ENCODE assay signal across 8 cellular contexts in the genomic region with DNA sequence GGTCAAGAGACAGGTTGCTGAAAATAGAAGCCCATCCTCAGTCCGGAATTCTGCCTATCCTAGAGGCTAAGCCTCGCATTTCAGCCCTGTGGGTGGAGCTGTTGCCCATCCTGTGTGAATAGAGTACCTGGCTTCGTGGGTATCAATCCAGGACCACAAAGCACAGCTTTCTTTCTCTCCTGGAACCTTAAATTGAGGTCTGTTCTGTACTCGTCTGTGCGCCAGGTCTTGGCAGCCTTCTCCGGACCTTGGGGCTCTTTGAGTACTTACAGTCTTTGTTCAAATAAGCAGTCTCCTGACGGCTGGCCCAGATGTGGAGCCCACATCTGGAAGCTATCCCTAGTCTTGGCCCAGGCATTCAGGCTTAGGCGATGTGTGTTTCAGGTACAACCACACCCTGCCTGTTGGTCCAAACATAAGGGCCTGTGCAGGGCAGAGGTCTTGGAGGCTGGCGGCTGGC.
DNase-seq lines count a peak whose midpoint lies in the region; ATAC-seq and TF ChIP-seq lines count a peak whose summit lies in the region.

No MANE protein-coding gene starts in this region.

- no peak overlapping the region for H3K27ac Mint-ChIP-seq in natural killer cell
- no peak overlapping the region for H3K27ac Mint-ChIP-seq in natural killer cell treated with Interleukin-12 subunit alpha and Interleukin-12 subunit beta and Interleukin-15 and Interleukin-18, amount 100 ng/mL, for 72 hours

- no peaks in the 10 kb centered on the region for H3K9me3 ChIP-seq in lower lobe of right lung

- no peak overlapping the region for H3K4me3 Mint-ChIP-seq in natural killer cell
- H3K4me3 Mint-ChIP-seq in natural killer cell treated with Interleukin-12 subunit alpha and Interleukin-12 subunit beta and Interleukin-15 and Interleukin-18, amount 100 ng/mL, for 72 hours: no peak overlapping the region

- peaks cover 0 to 5% of the 10 kb centered on the region in 2 donors for H3K4me1 Mint-ChIP-seq in natural killer cell
- H3K4me1 Mint-ChIP-seq in natural killer cell treated with Interleukin-12 subunit alpha and Interleukin-12 subunit beta and Interleukin-15 and Interleukin-18, amount 100 ng/mL, for 72 hours (ENCODE audit: low read depth in 2 of 2): peaks cover 0 to 3% of the 10 kb centered on the region in 2 donors

- peak; percentile 48 for TF ChIP-seq CTCF in brain microvascular endothelial cell (IDR thresholded peaks at IDR 0.05; ENCODE audit: low read depth, low read length, missing control alignments)
- peak; percentile 15 for TF ChIP-seq CTCF in lower lobe of right lung (IDR thresholded peaks at IDR 0.05)
- no peak for TF ChIP-seq CTCF in natural killer cell (IDR thresholded peaks at IDR 0.05)

- H3K36me3 ChIP-seq in brain microvascular endothelial cell (replicated peaks): no peaks in the 10 kb centered on the region
- no peaks in the 10 kb centered on the region for H3K36me3 ChIP-seq in lower lobe of right lung

- DNase-seq in DMS79 treated with DMSO at 0.1 percent for 48 hours (lab: John Stamatoyannopoulos, UW) (peak; percentile 49), NCI-H1092 treated with DMSO at 0.1 percent for 48 hours (lab: John Stamatoyannopoulos, UW) (peak; percentile 61), brain microvascular endothelial cell (no peak), lower lobe of right lung (no peak), natural killer cell (no peak), NCI-H1048 (lab: John Stamatoyannopoulos, UW) (no peak)
- no peak for DNase-seq in natural killer cell treated with Interleukin-12 subunit alpha and Interleukin-12 subunit beta and Interleukin-15 and Interleukin-18, amount 100 ng/mL, for 72 hours (ENCODE audit: low spot score)

- H3K27ac ChIP-seq in brain microvascular endothelial cell: no peak overlapping the region
- no peak overlapping the region for H3K27ac ChIP-seq in lower lobe of right lung

- H3K36me3 Mint-ChIP-seq in natural killer cell: no peaks in the 10 kb centered on the region
- H3K36me3 Mint-ChIP-seq in natural killer cell treated with Interleukin-12 subunit alpha and Interleukin-12 subunit beta and Interleukin-15 and Interleukin-18, amount 100 ng/mL, for 72 hours: no peaks in the 10 kb centered on the region

- in situ Hi-C loops in brain microvascular endothelial cell (cut with HindIII; ENCODE audit: low pct_ligation_motif_present, low sequenced_read_pairs): loop anchor here (25.0 kb wide), 1 partner anchor 412 kb away; no protein-coding TSS in a partner anchor

- peak in 1 of 2 donors; percentile 35 for ATAC-seq in lower lobe of right lung
- no peak for ATAC-seq in natural killer cell
- ATAC-seq in GM18909 (IDR thresholded peaks at IDR 0.05; ENCODE audit: poor library complexity, unreplicated experiment): no peak
- ATAC-seq in natural killer cell treated with Interleukin-12 subunit alpha and Interleukin-12 subunit beta and Interleukin-15 and Interleukin-18, amount 100 ng/mL, for 72 hours: no peak

- H3K4me3 ChIP-seq in brain microvascular endothelial cell (ENCODE audit: low read depth, low read length) (no peak overlapping the region), lower lobe of right lung (no peak overlapping the region)

- no peaks in the 10 kb centered on the region for H3K9me3 Mint-ChIP-seq in natural killer cell
- no peaks in the 10 kb centered on the region for H3K9me3 Mint-ChIP-seq in natural killer cell treated with Interleukin-12 subunit alpha and Interleukin-12 subunit beta and Interleukin-15 and Interleukin-18, amount 100 ng/mL, for 72 hours

- no peaks in the 10 kb centered on the region for H3K27me3 Mint-ChIP-seq in natural killer cell (ENCODE audit: low read depth in 2 of 2)
- no peaks in the 10 kb centered on the region for H3K27me3 Mint-ChIP-seq in natural killer cell treated with Interleukin-12 subunit alpha and Interleukin-12 subunit beta and Interleukin-15 and Interleukin-18, amount 100 ng/mL, for 72 hours

- H3K4me1 ChIP-seq in lower lobe of right lung: no peaks in the 10 kb centered on the region

- no peaks in the 10 kb centered on the region for H3K27me3 ChIP-seq in brain microvascular endothelial cell (replicated peaks)
- peaks cover 3% of the 10 kb centered on the region for H3K27me3 ChIP-seq in lower lobe of right lung (ENCODE audit: low read depth)

- intact Hi-C loops in lower lobe of right lung (cut with DNase I): no loop called here
- intact Hi-C loops in natural killer cell (cut with micrococcal nuclease): no loop called here

Comparison
In these comparisons a context has a peak if more than half of its experiments do, and no peak if none do; other contexts are left out.
1. DNase-seq: peak in DMS79 treated with DMSO at 0.1 percent for 48 hours (single experiment) and NCI-H1092 treated with DMSO at 0.1 percent for 48 hours (single experiment); none in brain microvascular endothelial cell (single experiment), lower lobe of right lung (single experiment), natural killer cell (single experiment), NCI-H1048 (single experiment) and natural killer cell treated with Interleukin-12 subunit alpha and Interleukin-12 subunit beta and Interleukin-15 and Interleukin-18, amount 100 ng/mL, for 72 hours (single experiment).